ENCODE assay signal across 8 cellular contexts in genomic region chr1:150551784-150552691, GRCh38. TPM values are rescaled to one million over a fixed set of nuclear protein-coding genes. Genes with fewer than 3 reads are reported as not detected.
A peak's percentile ranks its signal among the peaks of the same experiment; 100 is the strongest.
DNase-seq lines count a peak whose midpoint lies in the region; TF ChIP-seq lines count a peak whose summit lies in the region.

No MANE protein-coding gene starts in this region.

- H3K36me3 ChIP-seq in left ventricle myocardium inferior (peaks cover 18% of the 10 kb centered on the region), rectal smooth muscle tissue (ENCODE audit: control insufficient read depth, insufficient read depth, low read length) (peaks cover 5% of the 10 kb centered on the region)

- H3K27ac ChIP-seq in adipose tissue (ENCODE audit: low read depth, low read length) (peak overlapping the region; percentile 30), left ventricle myocardium inferior (replicated peaks) (peak overlapping the region; percentile 93), rectal smooth muscle tissue (ENCODE audit: low read depth, low read length) (peak overlapping the region; percentile 49)

- H3K9me3 ChIP-seq in left ventricle myocardium inferior (replicated peaks): no peaks in the 10 kb centered on the region

- CTCF ChIA-PET in GM10248 (lab: Yijun Ruan, JAX): interaction anchor here (1.0 to 9.0 kb wide), 4 partner anchors 9 to 298 kb away, joined by 3 to 100 read pairs (median 25); partner anchors contain the start of gene TARS2

- H3K27me3 ChIP-seq in left ventricle myocardium inferior (ENCODE audit: low read depth) (no peaks in the 10 kb centered on the region), rectal smooth muscle tissue (ENCODE audit: control insufficient read depth, insufficient read depth, low read length) (peaks cover 4% of the 10 kb centered on the region)

- POLR2A ChIA-PET in GM10248 (lab: Yijun Ruan, JAX): interaction anchor here (0.5 to 1.2 kb wide), 3 partner anchors 10 to 472 kb away, joined by 3 to 6 read pairs (median 4); no protein-coding TSS in a partner anchor

- intact Hi-C loops in left ventricle myocardium inferior (cut with micrococcal nuclease): no loop called here

- no peak overlapping the region for H3K9ac ChIP-seq in rectal smooth muscle tissue (ENCODE audit: low read length)

- H3K4me3 ChIP-seq in left ventricle myocardium inferior (peak overlapping the region; percentile 4), rectal smooth muscle tissue (ENCODE audit: low read length) (no peak overlapping the region)

- H3K4me1 ChIP-seq in left ventricle myocardium inferior (peaks cover 54% of the 10 kb centered on the region), rectal smooth muscle tissue (ENCODE audit: control insufficient read depth, insufficient read depth, low read length) (no peaks in the 10 kb centered on the region)

- TF ChIP-seq CTCF in left ventricle myocardium inferior (IDR thresholded peaks at IDR 0.05; ENCODE audit: borderline replicate concordance) (no peak), GM10248 (IDR thresholded peaks at IDR 0.05; ENCODE audit: control extremely low read depth, extremely low read depth, low read depth, missing control alignments) (no peak)

- WGBS in adipose tissue, 3 donors: 15 to 38% (median 17%) methylated on average over 9 to 10 of the region's 10 CpGs

- peak; percentile 60 for DNase-seq in activated CD8-positive, alpha-beta memory T cell treated with anti-CD3 and anti-CD28 coated beads, Interleukin-2, amount 50 U/mL, for 48 hours
- DNase-seq in activated CD8-positive, alpha-beta memory T cell treated with anti-CD3 and anti-CD28 coated beads, Interleukin-2, amount 50 U/mL, for 4 hours: no peak
- DNase-seq in left ventricle myocardium inferior (peak; percentile 86), GM10248 (ENCODE audit: extremely low spot score) (no peak)
- DNase-seq in stimulated activated CD4-positive, alpha-beta T cell treated with anti-CD3 and anti-CD28 coated beads, Interleukin-2, amount 100 ng/mL, for 24 hours: no peak
- DNase-seq in stimulated activated naive CD4-positive, alpha-beta T cell treated with Interleukin-2 at 50 U/mL for 16 hours (lab: John Stamatoyannopoulos, UW): no peak

RNA-seq across cellular contexts. Expression of gene ADAMTSL4, which starts 2.8 kb away (rescaled TPM):
- polyA plus RNA-seq in adipose tissue: 10 to 100 TPM; 12.1 to 66.1 (median 56.0) TPM
- 46.3 TPM for total RNA-seq in left ventricle myocardium inferior

RNA-seq across cellular contexts. Expression of gene MCL1, which starts 27.4 kb away (rescaled TPM):
- 100 to 1,000 TPM in 2 of 3 donors, 10 to 100 TPM in 1; 98.6 to 386 (median 314) TPM for polyA plus RNA-seq in adipose tissue
- 97.0 TPM for total RNA-seq in left ventricle myocardium inferior

RNA-seq across cellular contexts. Expression of gene FALEC, which starts 36.5 kb away (rescaled TPM):
- polyA plus RNA-seq in adipose tissue: under 1 TPM in 2 of 3 donors, not detected in 1; 0.15 to 0.18 TPM
- 0.44 TPM for total RNA-seq in left ventricle myocardium inferior

RNA-seq across cellular contexts. Expression of gene ECM1, which starts 44.1 kb away (rescaled TPM):
- 10 to 100 TPM in 2 of 3 donors, 1 to 10 TPM in 1; 2.7 to 10.8 (median 10.1) TPM for polyA plus RNA-seq in adipose tissue
- 20.1 TPM for total RNA-seq in left ventricle myocardium inferior

Comparison
In these comparisons a context has a peak if more than half of its experiments do, and no peak if none do; other contexts are left out.
1. DNase-seq: peak in activated CD8-positive, alpha-beta memory T cell treated with anti-CD3 and anti-CD28 coated beads, Interleukin-2, amount 50 U/mL, for 48 hours (single experiment) and left ventricle myocardium inferior (single experiment); none in activated CD8-positive, alpha-beta memory T cell treated with anti-CD3 and anti-CD28 coated beads, Interleukin-2, amount 50 U/mL, for 4 hours (single experiment), GM10248 (single experiment), stimulated activated CD4-positive, alpha-beta T cell treated with anti-CD3 and anti-CD28 coated beads, Interleukin-2, amount 100 ng/mL, for 24 hours (0 of 2) and stimulated activated naive CD4-positive, alpha-beta T cell treated with Interleukin-2 at 50 U/mL for 16 hours (single experiment).
2. H3K27ac ChIP-seq: peak in every context shown above with its lines; median percentile 93 in left ventricle myocardium inferior; 49 in rectal smooth muscle tissue; 30 in adipose tissue.